8 cellular contexts compared by ENCODE assay signal in genomic region chr7:55698607-55699449, GRCh38.
A peak's percentile ranks its signal among the peaks of the same experiment; 100 is the strongest.
DNase-seq lines count a peak whose midpoint lies in the region; ATAC-seq lines count a peak whose summit lies in the region.

No MANE protein-coding gene starts in this region.

- ATAC-seq in GM18519 (IDR thresholded peaks at IDR 0.05; ENCODE audit: low FRiP score, unreplicated experiment) (peak; percentile 78), GM21423 (IDR thresholded peaks at IDR 0.05; ENCODE audit: unreplicated experiment) (peak; percentile 90), HG02884 (IDR thresholded peaks at IDR 0.05; ENCODE audit: unreplicated experiment) (peak; percentile 86), HG03469 (IDR thresholded peaks at IDR 0.05; ENCODE audit: unreplicated experiment) (peak; percentile 79), esophagus mucosa (peak; percentile 58)

- peak; percentile 81 for DNase-seq in A172 (ENCODE audit: low spot score)
- DNase-seq in NCI-H526 (lab: John Stamatoyannopoulos, UW): peak; percentile 67 to 68
- peak; percentile 30 for DNase-seq in UCSD-AML1 (lab: John Stamatoyannopoulos, UW; ENCODE audit: unreplicated experiment)

Comparison
In these comparisons a context has a peak if more than half of its experiments do, and no peak if none do; other contexts are left out.
1. Peak in every context shown above with its lines: DNase-seq and ATAC-seq.
2. DNase-seq: peak in every context shown above with its lines; median percentile 81 in A172; 68 in NCI-H526; 30 in UCSD-AML1.